In genomic region chr22:19496324-19496630, GRCh38 we compare ENCODE assay signal across 1 cellular context.
TF ChIP-seq lines count a peak whose summit lies in the region.

No MANE protein-coding gene starts in this region.

TF ChIP-seq in WTC11, 78 proteins besides CTCF, POLR2A, EP300 and RAD21:
- no peak for TF ChIP-seq ELF4 (CRISPR knock-in tag; IDR thresholded peaks at IDR 0.05; ENCODE audit: low read depth)
- no peak for TF ChIP-seq ZNF425 (CRISPR knock-in tag; conservative IDR thresholded peaks at IDR 0.05)
- no peak for TF ChIP-seq ZNF138 (CRISPR knock-in tag; conservative IDR thresholded peaks at IDR 0.05)
- TF ChIP-seq HMGA2 (CRISPR knock-in tag; IDR thresholded peaks at IDR 0.05): no peak
- no peak for TF ChIP-seq TEAD1 (CRISPR knock-in tag; IDR thresholded peaks at IDR 0.05)
- no peak for TF ChIP-seq NR1H2 (CRISPR knock-in tag; IDR thresholded peaks at IDR 0.05)
- TF ChIP-seq E2F4 (CRISPR knock-in tag; IDR thresholded peaks at IDR 0.05; ENCODE audit: borderline replicate concordance, low read depth): no peak
- TF ChIP-seq MXD4 (CRISPR knock-in tag; IDR thresholded peaks at IDR 0.05; ENCODE audit: borderline replicate concordance): no peak
- no peak for TF ChIP-seq CBFB (CRISPR knock-in tag; IDR thresholded peaks at IDR 0.05; ENCODE audit: low read depth)
- no peak for TF ChIP-seq ATF1 (CRISPR knock-in tag; IDR thresholded peaks at IDR 0.05)
- no peak for TF ChIP-seq ZNF121 (CRISPR knock-in tag; IDR thresholded peaks at IDR 0.05)
- TF ChIP-seq SMAD3 (CRISPR knock-in tag; IDR thresholded peaks at IDR 0.05; ENCODE audit: borderline replicate concordance): no peak
- TF ChIP-seq CREM (CRISPR knock-in tag; IDR thresholded peaks at IDR 0.05): no peak
